In genomic region chr11:75272391-75272790, GRCh38 we compare ENCODE assay signal across 22 cellular contexts. TPM values are rescaled to one million over a fixed set of nuclear protein-coding genes. Genes with fewer than 3 reads are reported as not detected.
A peak's percentile ranks its signal among the peaks of the same experiment; 100 is the strongest.
DNase-seq lines count a peak whose midpoint lies in the region; ATAC-seq, FAIRE-seq and TF ChIP-seq lines count a peak whose summit lies in the region.
"Had no signal": no experiment of that assay in that cellular context is flagged by ENCODE, and none has a peak within 500 bp of the region (broad histone marks: within the 10 kb centered on the region; RNA-seq: fewer than 3 reads in every experiment).

No MANE protein-coding gene starts in this region.

- H3K4me1 Mint-ChIP-seq in activated naive CD4-positive, alpha-beta T cell treated with anti-CD3 and anti-CD28 coated beads, Interleukin-2, amount 10 ng/mL, durations not matched to agents 7 days and 5 days = peaks cover 51% of the 10 kb centered on the region
- peaks cover 34 to 55% (median 46%) of the 10 kb centered on the region in 4 donors for H3K4me1 Mint-ChIP-seq in CD4-positive, alpha-beta memory T cell
- peaks cover 18% of the 10 kb centered on the region for H3K4me1 Mint-ChIP-seq in endothelial cell (ENCODE audit: unreplicated experiment)
- H3K4me1 Mint-ChIP-seq: mesothelial cell of epicardium had no signal

- no peak for TF ChIP-seq EP300 in K562 (IDR thresholded peaks at IDR 0.05; ENCODE audit: low read length)

- BruUV-seq in K562 (replicated peaks; lab: Mats Ljungman, UMichigan) = no TSS peak

- no peaks in the 10 kb centered on the region for H3K9me3 ChIP-seq in CD4-positive, alpha-beta memory T cell (ENCODE audit: control insufficient read depth in 1 of 2, low read length in 2 of 2)
- no peaks in the 10 kb centered on the region for H3K9me3 ChIP-seq in K562 (replicated peaks; ENCODE audit: control insufficient read depth, insufficient read depth, low read depth, low read length)
- H3K9me3 ChIP-seq: ascending aorta, right atrium auricular region, stomach had no signal

- no peak for DNase-seq in activated naive CD4-positive, alpha-beta T cell treated with anti-CD3 and anti-CD28 coated beads, Interleukin-2, amount 10 ng/mL, durations not matched to agents 7 days and 5 days
- no peak for DNase-seq in activated naive CD4-positive, alpha-beta T cell treated with Interleukin-2 at 50 U/mL for 16 hours
- no peak for DNase-seq in CD4-positive, alpha-beta memory T cell
- no peak for DNase-seq in K562 (ENCODE audit: extremely low read depth in 1 of 4, low spot score in 3 of 4)
- DNase-seq in omental fat pad (ENCODE audit: low spot score) = peak; percentile 14
- DNase-seq in NCI-H2171 treated with DMSO at 0.1 percent for 48 hours (lab: John Stamatoyannopoulos, UW) = no peak
- DNase-seq in endothelial cell (ENCODE audit: low spot score) = no peak
- DNase-seq in NCI-H748 (lab: John Stamatoyannopoulos, UW; ENCODE audit: unreplicated experiment) = no peak
- DNase-seq: ACHN; activated effector memory CD4-positive, alpha-beta T cell treated with anti-CD3 and anti-CD28 coated beads, Interleukin-2, amount 50 U/mL, for 16 hours; COR-L47; foreskin fibroblast; NCI-H1694; NCI-H2227 treated with DMSO at 0.1 percent for 48 hours; NK-92 treated with Interleukin-12 subunit alpha and Interleukin-12 subunit beta, amount 100 ng/mL, for 24 hours; stomach had no signal

- ATAC-seq in K562 = no peak
- ATAC-seq in omental fat pad (ENCODE audit: low FRiP score) = no peak

- peaks cover 18% of the 10 kb centered on the region for H3K36me3 Mint-ChIP-seq in activated naive CD4-positive, alpha-beta T cell treated with anti-CD3 and anti-CD28 coated beads, Interleukin-2, amount 10 ng/mL, durations not matched to agents 7 days and 5 days
- peaks cover 14 to 35% of the 10 kb centered on the region in 2 donors for H3K36me3 Mint-ChIP-seq in CD4-positive, alpha-beta memory T cell
- H3K36me3 Mint-ChIP-seq in endothelial cell (ENCODE audit: low read depth, unreplicated experiment) = peaks cover 51% of the 10 kb centered on the region
- H3K36me3 Mint-ChIP-seq: mesothelial cell of epicardium had no signal

- FAIRE-seq in K562 (lab: Jason Lieb, UNC) = no peak
- FAIRE-seq: endothelial cell of umbilical vein, H1 had no signal

- no peak overlapping the region; a peak in 1 of 4 replicates for H3K9ac ChIP-seq in K562 (ENCODE audit: insufficient read depth in 1 of 2, low read depth in 2 of 2, low read length in 2 of 2)

- H3K27ac Mint-ChIP-seq in activated naive CD4-positive, alpha-beta T cell treated with anti-CD3 and anti-CD28 coated beads, Interleukin-2, amount 10 ng/mL, durations not matched to agents 7 days and 5 days = peak overlapping the region; percentile 88
- H3K27ac Mint-ChIP-seq in CD4-positive, alpha-beta memory T cell = peak overlapping the region in 6 of 7 donors; percentile 8 to 85 (median 74)
- no peak overlapping the region for H3K27ac Mint-ChIP-seq in endothelial cell (ENCODE audit: unreplicated experiment)
- H3K27ac Mint-ChIP-seq: mesothelial cell of epicardium had no signal

- TF ChIP-seq RAD21 in K562 (CRISPR knock-in tag; conservative IDR thresholded peaks at IDR 0.05 in 1 of 2, IDR thresholded peaks at IDR 0.05 in 1 of 2) = no peak

- peaks cover 5% of the 10 kb centered on the region for H3K36me3 ChIP-seq in CD4-positive, alpha-beta memory T cell (ENCODE audit: insufficient read depth, low read length)
- peaks cover 55% of the 10 kb centered on the region for H3K36me3 ChIP-seq in K562 (ENCODE audit: control insufficient read depth, insufficient read depth, low read length)

- peaks cover 57% of the 10 kb centered on the region for H3K4me1 ChIP-seq in CD4-positive, alpha-beta memory T cell (ENCODE audit: insufficient read depth, low read length)
- H3K4me1 ChIP-seq in K562 (replicated peaks in 1 of 2; ENCODE audit: control insufficient read depth in 2 of 2, insufficient read depth in 2 of 2, low read length in 2 of 2) = peaks cover 0 to 6% of the 10 kb centered on the region in 2 experiments; a peak in 2 of 5 replicates
- H3K4me1 ChIP-seq: ascending aorta, right atrium auricular region had no signal

- no peaks in the 10 kb centered on the region for H3K27me3 ChIP-seq in CD4-positive, alpha-beta memory T cell (ENCODE audit: insufficient read depth, low read length)
- no peaks in the 10 kb centered on the region for H3K27me3 ChIP-seq in K562 (ENCODE audit: control insufficient read depth in 2 of 2, insufficient read depth in 2 of 2, low read length in 2 of 2)
- H3K27me3 ChIP-seq: ascending aorta, right atrium auricular region, stomach had no signal

- TF ChIP-seq POLR2A in K562 (conservative IDR thresholded peaks at IDR 0.05) = no peak

- peaks cover 1% of the 10 kb centered on the region for H3K9me1 ChIP-seq in K562 (ENCODE audit: control insufficient read depth, insufficient read depth, low read length)

- no peak overlapping the region for H2AFZ ChIP-seq in K562 (ENCODE audit: low read depth, low read length)

- H3K4me3 Mint-ChIP-seq in activated naive CD4-positive, alpha-beta T cell treated with anti-CD3 and anti-CD28 coated beads, Interleukin-2, amount 10 ng/mL, durations not matched to agents 7 days and 5 days = no peak overlapping the region
- H3K4me3 Mint-ChIP-seq in CD4-positive, alpha-beta memory T cell = no peak overlapping the region
- no peak overlapping the region for H3K4me3 Mint-ChIP-seq in endothelial cell (ENCODE audit: unreplicated experiment)
- H3K4me3 Mint-ChIP-seq: mesothelial cell of epicardium had no signal

- no peaks in the 10 kb centered on the region for H4K20me1 ChIP-seq in K562 (replicated peaks; ENCODE audit: control insufficient read depth, insufficient read depth, low read length)

- no peaks in the 10 kb centered on the region for H3K9me3 Mint-ChIP-seq in activated naive CD4-positive, alpha-beta T cell treated with anti-CD3 and anti-CD28 coated beads, Interleukin-2, amount 10 ng/mL, durations not matched to agents 7 days and 5 days
- H3K9me3 Mint-ChIP-seq in CD4-positive, alpha-beta memory T cell = no peaks in the 10 kb centered on the region
- H3K9me3 Mint-ChIP-seq in endothelial cell (ENCODE audit: unreplicated experiment) = no peaks in the 10 kb centered on the region
- H3K9me3 Mint-ChIP-seq: mesothelial cell of epicardium had no signal

- no peak overlapping the region for H3K4me2 ChIP-seq in K562 (ENCODE audit: insufficient read depth, low read length)

- H3K27ac ChIP-seq in CD4-positive, alpha-beta memory T cell (ENCODE audit: low read depth, low read length) = no peak overlapping the region
- no peak overlapping the region for H3K27ac ChIP-seq in K562 (ENCODE audit: extremely low read depth, low read depth, low read length)
- H3K27ac ChIP-seq: ascending aorta, right atrium auricular region, RWPE1, stomach had no signal

- H3K79me2 ChIP-seq in K562 (ENCODE audit: control insufficient read depth, insufficient read depth, low read length) = no peaks in the 10 kb centered on the region

- CTCF ChIA-PET in activated naive CD4-positive, alpha-beta T cell treated with anti-CD3 and anti-CD28 coated beads, Interleukin-2, amount 10 ng/mL, durations not matched to agents 7 days and 5 days (lab: Charles Lee) = interaction anchor here (1.1 to 3.8 kb wide), 8 partner anchors 17 to 240 kb away, joined by 3 to 29 read pairs (median 5); no protein-coding TSS in a partner anchor
- CTCF ChIA-PET in CD4-positive, alpha-beta memory T cell (lab: Charles Lee; ENCODE audit: partially characterized antibody) = interaction anchor here (0.7 to 17.0 kb wide), 12 partner anchors 8 to 343 kb away, joined by 3 to 614 read pairs (median 29); partner anchors contain the start of genes SLCO2B1 and TPBGL
- CTCF ChIA-PET in K562 (lab: Yijun Ruan, JAX; ENCODE audit: low intra/inter-chr PET ratio) = no interaction called here

- intact Hi-C loops in CD4-positive, alpha-beta memory T cell (cut with micrococcal nuclease) = no loop called here
- intact Hi-C loops in K562 (cut with micrococcal nuclease) = no loop called here

- in situ Hi-C loops in K562 (cut with MboI) = no loop called here

- H3K4me3 ChIP-seq in CD4-positive, alpha-beta memory T cell (ENCODE audit: low read length in 2 of 2) = no peak overlapping the region
- no peak overlapping the region for H3K4me3 ChIP-seq in K562
- H3K4me3 ChIP-seq: ascending aorta, right atrium auricular region, stomach had no signal

- POLR2A ChIA-PET in CD4-positive, alpha-beta memory T cell (lab: Charles Lee; ENCODE audit: partially characterized antibody) = interaction anchor here (0.7 to 5.7 kb wide), 6 partner anchors 11 to 132 kb away, joined by 3 to 62 read pairs (median 10); partner anchors contain the start of gene ARRB1
- POLR2A ChIA-PET in K562 (lab: Yijun Ruan, JAX) = interaction anchor here (0.7 kb wide), 1 partner anchor 725 kb away, joined by 3 read pairs; no protein-coding TSS in a partner anchor

- WGBS in K562 (ENCODE audit: insufficient coverage, low coverage, missing lambda C conversion rate) = 74% methylated on average over 3 of the region's 5 CpGs

- TF ChIP-seq CTCF in K562 (IDR thresholded peaks at IDR 0.05 in 2 of 3, conservative IDR thresholded peaks at IDR 0.05 in 1 of 3; ENCODE audit: insufficient read depth in 2 of 3, low read depth in 1 of 3, low read length in 3 of 3) = no peak
- no peak for TF ChIP-seq CTCF in omental fat pad (IDR thresholded peaks at IDR 0.05)
- TF ChIP-seq CTCF in endothelial cell (IDR thresholded peaks at IDR 0.05; ENCODE audit: unreplicated experiment) = no peak

- H3K27me3 Mint-ChIP-seq in activated naive CD4-positive, alpha-beta T cell treated with anti-CD3 and anti-CD28 coated beads, Interleukin-2, amount 10 ng/mL, durations not matched to agents 7 days and 5 days = no peaks in the 10 kb centered on the region
- H3K27me3 Mint-ChIP-seq in CD4-positive, alpha-beta memory T cell = no peaks in the 10 kb centered on the region
- peaks cover 10% of the 10 kb centered on the region for H3K27me3 Mint-ChIP-seq in endothelial cell (ENCODE audit: unreplicated experiment)

RNA-seq across cellular contexts. Expression of gene TPBGL, which starts 31.8 kb away (rescaled TPM):
- total RNA-seq in CD4-positive, alpha-beta memory T cell = under 1 TPM; 0.15 to 0.22 TPM
- under 1 TPM; 0.10 to 0.30 TPM for polyA plus RNA-seq in CD4-positive, alpha-beta memory T cell
- not detected in 2 replicates for total RNA-seq in K562 (2011; cell fraction: chromatin; rRNA removed; ENCODE audit: low replicate concordance)
- total RNA-seq in K562 (2011; cell fraction: nucleolus; rRNA removed) = 0.26 TPM in 1 of 2 replicates, not detected in the other
- 0.15 TPM in 1 of 2 replicates, not detected in the other for total RNA-seq in K562 (2011; cell fraction: nucleoplasm; rRNA removed)
- total RNA-seq in K562 (2014; rRNA removed) (not detected in 2 replicates), K562 (2014; rRNA removed; fragmentation: Illumina TruSeq; extraction: Trizol) (not detected in 2 replicates), K562 (2015; rRNA removed; fragmentation: Illumina TruSeq; extraction: Trizol) (0.04 TPM in 1 of 2 replicates, not detected in the other), K562 (2021) (0.11 and 0.22 TPM in 2 replicates), omental fat pad (under 1 TPM in 2 of 4 donors, not detected in 2; 0.19 to 0.48 TPM), endothelial cell (ENCODE audit: unreplicated experiment) (7.0 TPM)
- polyA plus RNA-seq in K562 (2011; rRNA removed) (not detected in 2 replicates), K562 (2014; fragmentation: Illumina TruSeq; extraction: Trizol) (0.06 and 0.11 TPM in 2 replicates), K562 (2014; fragmentation: Nextera tagmentation; extraction: Ambion mirVana) (not detected), K562 (2014; rRNA removed) (not detected in 2 replicates)
- polyA plus RNA-seq in K562 (2011; cell fraction: cytosol; rRNA removed) = 0.04 TPM in 1 of 2 replicates, not detected in the other
- 0.04 TPM in 2 replicates for polyA plus RNA-seq in K562 (2011; cell fraction: nucleus; rRNA removed)
- polyA plus RNA-seq in K562 (2012) = 0.06 and 0.20 TPM in 2 replicates
- polyA minus RNA-seq in K562 (2011; rRNA and poly(A)+ RNA removed) = not detected in 2 replicates
- not detected in 2 replicates for polyA minus RNA-seq in K562 (2011; cell fraction: cytosol; rRNA and poly(A)+ RNA removed)
- polyA minus RNA-seq in K562 (2011; cell fraction: nucleus; rRNA and poly(A)+ RNA removed) = not detected in 2 replicates
- total RNA-seq: ascending aorta, endothelial cell of umbilical vein had no signal
- polyA plus RNA-seq: endothelial cell of umbilical vein had no signal
